20 cellular contexts compared by ENCODE assay signal in the genomic region with DNA sequence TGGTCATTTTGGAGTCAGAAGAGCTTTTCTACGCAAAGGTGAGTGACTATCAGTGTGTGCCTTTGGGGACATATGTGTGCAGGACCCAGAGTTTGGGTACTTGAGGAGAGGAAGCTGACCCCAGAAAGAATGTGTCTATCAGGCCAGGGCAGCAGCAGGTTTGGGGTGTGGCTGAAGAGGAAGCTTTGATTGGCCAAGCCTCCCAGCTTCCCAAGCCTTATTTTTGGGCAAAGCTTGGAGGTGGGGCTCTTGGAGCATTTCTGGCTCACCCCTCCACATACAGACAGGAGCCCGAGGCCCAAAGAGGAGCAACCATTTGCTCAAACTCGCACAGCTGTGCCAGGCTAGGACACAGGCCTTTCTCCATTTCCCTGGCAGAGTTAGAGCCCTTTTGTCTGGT. TPM values are rescaled to one million over a fixed set of nuclear protein-coding genes. Genes with fewer than 3 reads are reported as not detected.
DNase-seq lines count a peak whose midpoint lies in the region; ATAC-seq and TF ChIP-seq lines count a peak whose summit lies in the region.
"Had no signal": no experiment of that assay in that cellular context is flagged by ENCODE, and none has a peak within 500 bp of the region (broad histone marks: within the 10 kb centered on the region; RNA-seq: fewer than 3 reads in every experiment).

No MANE protein-coding gene starts in this region.

- peaks cover 28% of the 10 kb centered on the region for H3K4me1 Mint-ChIP-seq in endothelial cell (ENCODE audit: unreplicated experiment)
- peaks cover 20 to 37% of the 10 kb centered on the region in 2 donors for H3K4me1 Mint-ChIP-seq in stimulated activated naive B cell treated with anti-CD40 and anti-IgM and Interleukin-4, amounts not matched to agents 10 μg/mL and 1 μg/mL and 100 μg/mL, for 72 hours

- POLR2A ChIA-PET in PC-3 (lab: Charles Lee; ENCODE audit: unreplicated experiment) = no interaction called here

- H3K27me3 ChIP-seq in heart right ventricle (no peaks in the 10 kb centered on the region), PC-3 (ENCODE audit: low read length) (no peaks in the 10 kb centered on the region)
- H3K27me3 ChIP-seq: BLaER1 had no signal

- H3K36me3 ChIP-seq in heart right ventricle (no peaks in the 10 kb centered on the region), PC-3 (ENCODE audit: low read depth, low read length) (no peaks in the 10 kb centered on the region)
- H3K36me3 ChIP-seq: BLaER1 had no signal

- peaks cover 20% of the 10 kb centered on the region for H3K79me2 ChIP-seq in PC-3 (ENCODE audit: low read length)

- no peaks in the 10 kb centered on the region for H3K9me3 Mint-ChIP-seq in endothelial cell (ENCODE audit: unreplicated experiment)
- no peaks in the 10 kb centered on the region for H3K9me3 Mint-ChIP-seq in stimulated activated naive B cell treated with anti-CD40 and anti-IgM and Interleukin-4, amounts not matched to agents 10 μg/mL and 1 μg/mL and 100 μg/mL, for 72 hours

- H3K27me3 Mint-ChIP-seq in endothelial cell (ENCODE audit: unreplicated experiment) = peaks cover 33% of the 10 kb centered on the region
- H3K27me3 Mint-ChIP-seq in stimulated activated naive B cell treated with anti-CD40 and anti-IgM and Interleukin-4, amounts not matched to agents 10 μg/mL and 1 μg/mL and 100 μg/mL, for 72 hours = no peaks in the 10 kb centered on the region
- H3K27me3 Mint-ChIP-seq: CD4-positive, alpha-beta memory T cell had no signal

- ATAC-seq in heart right ventricle (no peak), Right ventricle myocardium superior (ENCODE audit: poor library complexity) (no peak), PC-3 (no peak), HG03196 (IDR thresholded peaks at IDR 0.05; ENCODE audit: unreplicated experiment) (no peak)
- ATAC-seq in stimulated activated naive B cell treated with anti-CD40 and anti-IgM and Interleukin-4, amounts not matched to agents 10 μg/mL and 1 μg/mL and 100 μg/mL, for 72 hours (replicated peaks) = no peak
- ATAC-seq: A549 had no signal

- H3K9me3 ChIP-seq in heart right ventricle (no peaks in the 10 kb centered on the region), PC-3 (ENCODE audit: low read length) (no peaks in the 10 kb centered on the region)
- H3K9me3 ChIP-seq: A549, BLaER1 had no signal

- no peaks in the 10 kb centered on the region for H3K9me2 ChIP-seq in PC-3 (replicated peaks; ENCODE audit: low read length)

- peaks cover 7% of the 10 kb centered on the region for H3K36me3 Mint-ChIP-seq in endothelial cell (ENCODE audit: low read depth, unreplicated experiment)
- no peaks in the 10 kb centered on the region for H3K36me3 Mint-ChIP-seq in stimulated activated naive B cell treated with anti-CD40 and anti-IgM and Interleukin-4, amounts not matched to agents 10 μg/mL and 1 μg/mL and 100 μg/mL, for 72 hours

- no peaks in the 10 kb centered on the region for H4K20me1 ChIP-seq in PC-3 (ENCODE audit: low read length)
- H4K20me1 ChIP-seq: BLaER1 had no signal

- peak overlapping the region; percentile 25 for H3K4me3 Mint-ChIP-seq in endothelial cell (ENCODE audit: unreplicated experiment)
- peak overlapping the region in 1 of 2 donors; percentile 25 for H3K4me3 Mint-ChIP-seq in stimulated activated naive B cell treated with anti-CD40 and anti-IgM and Interleukin-4, amounts not matched to agents 10 μg/mL and 1 μg/mL and 100 μg/mL, for 72 hours
- H3K4me3 Mint-ChIP-seq: CD4-positive, alpha-beta memory T cell had no signal

- H3K27ac Mint-ChIP-seq in endothelial cell (ENCODE audit: unreplicated experiment) = peak overlapping the region; percentile 80
- peak overlapping the region; percentile 31 for H3K27ac Mint-ChIP-seq in stimulated activated naive B cell treated with anti-CD40 and anti-IgM and Interleukin-4, amounts not matched to agents 10 μg/mL and 1 μg/mL and 100 μg/mL, for 72 hours

- H3K27ac ChIP-seq in heart right ventricle (peak overlapping the region in 8 of 10 donors; percentile 12 to 75 (median 53)), PC-3 (ENCODE audit: low read length) (no peak overlapping the region)
- H3K27ac ChIP-seq: A549, BLaER1 had no signal

- TF ChIP-seq CTCF in heart right ventricle (IDR thresholded peaks at IDR 0.05) (no peak), PC-3 (conservative IDR thresholded peaks at IDR 0.05; ENCODE audit: low read depth, low read length) (no peak), endothelial cell (IDR thresholded peaks at IDR 0.05; ENCODE audit: unreplicated experiment) (no peak)

- BruUV-seq in PC-3 (replicated peaks; lab: Mats Ljungman, UMichigan) = no TSS peak

- intact Hi-C loops in heart right ventricle (cut with DNase I) = loop anchor here in 6 of 10 donors (5.0 to 10.0 kb wide), 5 partner anchors 75 to 352 kb away; a partner anchor contains a TSS
- intact Hi-C loops in Right ventricle myocardium superior (cut with DNase I) = loop anchor here (10.0 kb wide), 1 partner anchor 352 kb away; no protein-coding TSS in a partner anchor
- intact Hi-C loops in PC-3 (cut with micrococcal nuclease) = no loop called here

- no peak overlapping the region for H3K4me2 ChIP-seq in PC-3 (ENCODE audit: low read length)
- H3K4me2 ChIP-seq: A549, BLaER1 had no signal

- CTCF ChIA-PET in PC-3 (lab: Charles Lee) = no interaction called here

- H3F3A ChIP-seq in PC-3 (ENCODE audit: low read length, unreplicated experiment) = peaks cover 3% of the 10 kb centered on the region

- no peak for DNase-seq in heart right ventricle
- DNase-seq in Right ventricle myocardium superior = no peak
- peak; percentile 6 for DNase-seq in PC-3
- no peak for DNase-seq in endothelial cell (ENCODE audit: low spot score)
- no peak for DNase-seq in stimulated activated naive B cell treated with anti-CD40 and anti-IgM and Interleukin-4, amounts not matched to agents 10 μg/mL and 1 μg/mL and 100 μg/mL, for 72 hours
- no peak for DNase-seq in globus pallidus (ENCODE audit: low spot score)
- DNase-seq: Calu3; CD4-positive, alpha-beta memory T cell; NCI-H1417; NCI-H187; NCI-H2107; NCI-H510A; NCI-H82; OCI-M1 had no signal

- WGBS in heart right ventricle, 2 donors = 49 to 62% methylated on average over 3 of the region's 3 CpGs

- H3K4me1 ChIP-seq in heart right ventricle = peaks cover 4 to 79% (median 55%) of the 10 kb centered on the region in 9 donors
- peaks cover 21% of the 10 kb centered on the region for H3K4me1 ChIP-seq in PC-3 (ENCODE audit: insufficient read depth, low read length)

- no peak overlapping the region for H3K9ac ChIP-seq in PC-3 (ENCODE audit: low read length)
- H3K9ac ChIP-seq: BLaER1 had no signal

- H2AFZ ChIP-seq in PC-3 (ENCODE audit: low read length) = no peak overlapping the region

- H3K4me3 ChIP-seq in heart right ventricle = no peak overlapping the region
- H3K4me3 ChIP-seq in PC-3 (ENCODE audit: low read length) = no peak overlapping the region
- H3K4me3 ChIP-seq: A549, BLaER1 had no signal

RNA-seq across cellular contexts. Expression of a gene that starts 4.7 kb away (rescaled TPM):
- total RNA-seq in heart right ventricle = 1 to 10 TPM in 2 of 10 donors, under 1 TPM in 7, not detected in 1; 0.27 to 2.0 (median 0.42) TPM
- polyA plus RNA-seq in heart right ventricle = 1 to 10 TPM in 1 of 2 donors, under 1 TPM in 1; 0.29 to 3.4 TPM
- 0.24 TPM for total RNA-seq in Right ventricle myocardium superior
- 4.7 TPM in 2 replicates for total RNA-seq in PC-3 (2014; rRNA removed)
- 2.4 TPM for total RNA-seq in endothelial cell (ENCODE audit: unreplicated experiment)
- total RNA-seq: CD4-positive, alpha-beta memory T cell had no signal
- polyA plus RNA-seq: CD4-positive, alpha-beta memory T cell had no signal

RNA-seq across cellular contexts. Expression of a gene that starts 14.0 kb away (rescaled TPM):
- total RNA-seq in heart right ventricle (not detected), Right ventricle myocardium superior (not detected), PC-3 (2014; rRNA removed) (0.40 and 0.47 TPM in 2 replicates), endothelial cell (ENCODE audit: unreplicated experiment) (0.72 TPM)
- not detected for polyA plus RNA-seq in heart right ventricle
- total RNA-seq: Calu3; CD4-positive, alpha-beta memory T cell; HT-29; M059J; SK-MEL-5 had no signal
- polyA plus RNA-seq: A549 had no signal

RNA-seq across cellular contexts. Expression of a gene that starts 22.5 kb away (rescaled TPM):
- 100 to 1,000 TPM in 1 of 10 donors, 10 to 100 TPM in 3, 1 to 10 TPM in 6; 1.6 to 161 (median 4.2) TPM for total RNA-seq in heart right ventricle
- 100 to 1,000 TPM; 124 to 210 TPM for polyA plus RNA-seq in heart right ventricle
- 15.8 TPM for total RNA-seq in Right ventricle myocardium superior
- not detected in 2 replicates for total RNA-seq in PC-3 (2014; rRNA removed)
- 132 TPM for total RNA-seq in endothelial cell (ENCODE audit: unreplicated experiment)
- total RNA-seq: Calu3; CD4-positive, alpha-beta memory T cell; HT-29; M059J; SK-MEL-5 had no signal
- polyA plus RNA-seq: A549; CD4-positive, alpha-beta memory T cell had no signal

RNA-seq across cellular contexts. Expression of a gene that starts 30.3 kb away (rescaled TPM):
- 10 to 100 TPM; 18.6 to 71.1 (median 27.1) TPM for total RNA-seq in heart right ventricle
- 100 to 1,000 TPM in 1 of 2 donors, 10 to 100 TPM in 1; 58.5 to 179 TPM for polyA plus RNA-seq in heart right ventricle
- 41.0 TPM for total RNA-seq in Right ventricle myocardium superior
- total RNA-seq in PC-3 (2014; rRNA removed) = 25.1 and 44.5 TPM in 2 replicates
- 35.7 TPM for total RNA-seq in endothelial cell (ENCODE audit: unreplicated experiment)

RNA-seq across cellular contexts. Expression of a gene that starts 55.3 kb away (rescaled TPM):
- total RNA-seq in heart right ventricle = 1 to 10 TPM in 2 of 10 donors, under 1 TPM in 8; 0.30 to 4.3 (median 0.68) TPM
- 1 to 10 TPM in 1 of 2 donors, under 1 TPM in 1; 0.46 to 2.5 TPM for polyA plus RNA-seq in heart right ventricle
- 0.43 TPM for total RNA-seq in Right ventricle myocardium superior
- 26.8 and 34.3 TPM in 2 replicates for total RNA-seq in PC-3 (2014; rRNA removed)
- total RNA-seq in endothelial cell (ENCODE audit: unreplicated experiment) = 1.3 TPM
- total RNA-seq: SK-MEL-5 had no signal
